ENCODE assay signal across 9 cellular contexts in the genomic region with DNA sequence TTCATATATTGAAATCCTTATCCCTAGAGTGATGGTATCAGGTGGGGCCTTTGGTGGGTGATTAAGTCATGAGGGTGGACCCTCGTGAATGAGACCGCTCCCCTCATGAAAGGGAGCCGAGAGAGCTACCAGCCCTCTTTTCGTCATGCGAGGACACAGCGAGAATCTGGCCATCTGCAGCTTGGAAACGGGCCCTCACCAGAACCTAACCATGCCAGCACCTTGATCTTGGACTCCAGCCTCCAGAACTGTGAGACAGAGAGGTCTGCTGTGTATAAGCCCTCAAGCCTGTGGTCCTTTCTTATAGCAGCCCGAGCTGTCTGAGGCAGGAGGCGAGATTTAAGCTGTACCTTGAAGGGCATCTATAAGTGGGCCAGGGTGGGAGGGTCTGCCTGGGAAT.
"Had no signal": no experiment of that assay in that cellular context is flagged by ENCODE, and none has a peak within 500 bp of the region (broad histone marks: within the 10 kb centered on the region; RNA-seq: fewer than 3 reads in every experiment).

No MANE protein-coding gene starts in this region.

- H3K27ac ChIP-seq: GM23248, HL-60 had no signal

- H3K4me1 ChIP-seq: HAP-1 had no signal

- DNase-seq: GM23248, GOT3, H7, HFFc6, KBM-7 had no signal

- H3K4me3 ChIP-seq: GM23248, HAP-1 had no signal

- H3K9me3 ChIP-seq: HAP-1 had no signal

- ATAC-seq: HCT116, HepG2 had no signal

- H3K36me3 ChIP-seq: HAP-1 had no signal
